In the genomic region with DNA sequence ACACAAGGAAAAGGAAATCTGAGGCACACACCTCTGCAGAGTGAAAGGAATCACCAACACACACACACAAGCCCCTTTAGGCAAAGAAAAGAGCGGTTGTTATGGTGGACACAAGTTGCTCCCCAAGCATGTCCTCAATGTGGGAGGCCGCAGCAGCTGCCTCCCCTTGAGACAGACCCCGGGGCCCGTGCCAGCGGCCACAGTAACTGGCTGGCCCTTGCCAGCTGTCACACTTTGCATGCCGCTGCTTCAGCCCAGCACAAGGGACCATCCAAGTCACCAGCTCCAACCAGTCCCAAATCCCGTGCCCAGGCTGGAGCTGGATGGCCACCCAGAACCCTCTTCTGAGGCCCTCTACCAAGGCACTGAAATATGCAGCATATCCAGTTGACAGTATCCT, we compare ENCODE assay signal across 15 cellular contexts. TPM values are rescaled to one million over a fixed set of nuclear protein-coding genes. Genes with fewer than 3 reads are reported as not detected.
DNase-seq lines count a peak whose midpoint lies in the region; ATAC-seq and TF ChIP-seq lines count a peak whose summit lies in the region.
"Had no signal": no experiment of that assay in that cellular context is flagged by ENCODE, and none has a peak within 500 bp of the region (broad histone marks: within the 10 kb centered on the region; RNA-seq: fewer than 3 reads in every experiment).

No MANE protein-coding gene starts in this region.

- H3K4me1 ChIP-seq in BLaER1 treated with 17β-estradiol and CSF1 and Interleukin-3, amounts not matched to agents 10 nM and 100 nM, result peaks cover 53 to 82% (median 67%) of the 10 kb centered on the region in 10 experiments
- peaks cover 18% of the 10 kb centered on the region for H3K4me1 ChIP-seq in Karpas-422 (ENCODE audit: low read length)
- peaks cover 81 to 88% of the 10 kb centered on the region in 2 experiments for H3K4me1 ChIP-seq in neutrophil (ENCODE audit: control insufficient read depth in 1 of 2, insufficient read depth in 1 of 2, low read depth in 1 of 2, low read length in 1 of 2)
- no peaks in the 10 kb centered on the region for H3K4me1 ChIP-seq in GM23248 (ENCODE audit: insufficient read depth)
- H3K4me1 ChIP-seq in breast epithelium, result peaks cover 0 to 13% of the 10 kb centered on the region in 2 donors
- H3K4me1 ChIP-seq: BE2C had no signal

- DNase-seq in Karpas-422 (no peak), dorsolateral prefrontal cortex (no peak), GM23248 (no peak), breast epithelium (ENCODE audit: low spot score in 2 of 2) (no peak)
- DNase-seq: BE2C; Calu3; CD4-positive, CD25-positive, alpha-beta regulatory T cell; DMS153; IMR-90 had no signal

- H3K9me2 ChIP-seq in Karpas-422 (replicated peaks; ENCODE audit: insufficient read depth, low read length) (no peaks in the 10 kb centered on the region), GM23248 (ENCODE audit: insufficient read depth) (no peaks in the 10 kb centered on the region)

- peak overlapping the region; percentile 63 to 94 (median 83) for H3K4me2 ChIP-seq in BLaER1 treated with 17β-estradiol and CSF1 and Interleukin-3, amounts not matched to agents 10 nM and 100 nM
- H3K4me2 ChIP-seq in Karpas-422 (ENCODE audit: low read depth, low read length, poor library complexity, severe bottlenecking) (peak overlapping the region; percentile 36), GM23248 (ENCODE audit: unreplicated experiment) (no peak overlapping the region)

- no peaks in the 10 kb centered on the region for H3K79me2 ChIP-seq in Karpas-422 (ENCODE audit: low read length)
- H3K79me2 ChIP-seq in GM23248 (ENCODE audit: insufficient read depth), result no peaks in the 10 kb centered on the region

- no peak for ATAC-seq in SK-N-SH treated with all-trans-retinoic acid at 6 μM for 48 hours
- no peak for ATAC-seq in GM19328 (IDR thresholded peaks at IDR 0.05; ENCODE audit: unreplicated experiment)
- ATAC-seq: HCT116 had no signal

- peak overlapping the region in 1 of 11 experiments; percentile 32; a peak in 4 of 22 replicates for H3K9ac ChIP-seq in BLaER1 treated with 17β-estradiol and CSF1 and Interleukin-3, amounts not matched to agents 10 nM and 100 nM
- H3K9ac ChIP-seq in Karpas-422 (ENCODE audit: low read length), result peak overlapping the region; percentile 17
- no peak overlapping the region for H3K9ac ChIP-seq in GM23248

- WGBS in GM23248 (ENCODE audit: low coverage in 1 of 2, low lambda C conversion rate in 2 of 2, missing lambda C conversion rate in 2 of 2), 2 experiments, result 53 to 58% methylated on average over 7 of the region's 7 CpGs

- peak overlapping the region in 7 of 11 experiments; percentile 35 to 62 (median 43); a peak in 11 of 22 replicates for H3K27ac ChIP-seq in BLaER1 treated with 17β-estradiol and CSF1 and Interleukin-3, amounts not matched to agents 10 nM and 100 nM
- no peak overlapping the region for H3K27ac ChIP-seq in Karpas-422 (ENCODE audit: low read length)
- peak overlapping the region in 33 of 59 donors; percentile 4 to 89 (median 44) for H3K27ac ChIP-seq in dorsolateral prefrontal cortex
- peak overlapping the region; percentile 59 for H3K27ac ChIP-seq in neutrophil
- H3K27ac ChIP-seq in GM23248, result no peak overlapping the region
- no peak overlapping the region for H3K27ac ChIP-seq in breast epithelium

- H3K36me3 ChIP-seq in BLaER1 treated with 17β-estradiol and CSF1 and Interleukin-3, amounts not matched to agents 10 nM and 100 nM, result no peaks in the 10 kb centered on the region
- no peaks in the 10 kb centered on the region for H3K36me3 ChIP-seq in Karpas-422 (ENCODE audit: insufficient read depth, low read length)
- no peaks in the 10 kb centered on the region for H3K36me3 ChIP-seq in neutrophil
- no peaks in the 10 kb centered on the region for H3K36me3 ChIP-seq in GM23248 (ENCODE audit: low read depth)
- no peaks in the 10 kb centered on the region for H3K36me3 ChIP-seq in breast epithelium
- H3K36me3 ChIP-seq: BE2C had no signal

- peaks cover 33 to 39% (median 36%) of the 10 kb centered on the region in 11 experiments for H3K9me3 ChIP-seq in BLaER1 treated with 17β-estradiol and CSF1 and Interleukin-3, amounts not matched to agents 10 nM and 100 nM (replicated peaks in 1 of 11)
- H3K9me3 ChIP-seq in Karpas-422 (ENCODE audit: low read length), result peaks cover 4% of the 10 kb centered on the region
- H3K9me3 ChIP-seq in neutrophil, result no peaks in the 10 kb centered on the region
- no peaks in the 10 kb centered on the region for H3K9me3 ChIP-seq in GM23248 (ENCODE audit: low read depth)
- peaks cover 0 to 7% of the 10 kb centered on the region in 2 donors for H3K9me3 ChIP-seq in breast epithelium

- no peak for TF ChIP-seq POLR2A in breast epithelium (IDR thresholded peaks at IDR 0.05)

- peaks cover 0 to 20% (median 0%) of the 10 kb centered on the region in 11 experiments; a peak in 6 of 22 replicates for H4K20me1 ChIP-seq in BLaER1 treated with 17β-estradiol and CSF1 and Interleukin-3, amounts not matched to agents 10 nM and 100 nM
- H4K20me1 ChIP-seq in Karpas-422 (ENCODE audit: insufficient read depth, low read depth, low read length) (no peaks in the 10 kb centered on the region), GM23248 (ENCODE audit: insufficient read depth) (no peaks in the 10 kb centered on the region)

- H3K27me3 ChIP-seq in BLaER1 treated with 17β-estradiol and CSF1 and Interleukin-3, amounts not matched to agents 10 nM and 100 nM, result peaks cover 35 to 49% (median 44%) of the 10 kb centered on the region in 11 experiments
- H3K27me3 ChIP-seq in Karpas-422 (ENCODE audit: low read length) (no peaks in the 10 kb centered on the region; the same call in 1 of the 2 replicates), dorsolateral prefrontal cortex (peaks cover 0 to 77% (median 41%) of the 10 kb centered on the region in 45 donors), neutrophil (peaks cover 3% of the 10 kb centered on the region), GM23248 (replicated peaks; ENCODE audit: insufficient read depth) (peaks cover 85% of the 10 kb centered on the region), breast epithelium (peaks cover 12 to 76% of the 10 kb centered on the region in 2 donors)

- 0 out of 20 replicates have a peak overlapping the region, but pooled peaks of 1 of the 10 experiments have one; percentile 3 for H3K4me3 ChIP-seq in BLaER1 treated with 17β-estradiol and CSF1 and Interleukin-3, amounts not matched to agents 10 nM and 100 nM
- no peak overlapping the region for H3K4me3 ChIP-seq in Karpas-422 (ENCODE audit: low read length)
- no peak overlapping the region for H3K4me3 ChIP-seq in dorsolateral prefrontal cortex
- H3K4me3 ChIP-seq in neutrophil (ENCODE audit: low read depth in 1 of 2, low read length in 1 of 2), result peak overlapping the region; percentile 1 to 29
- no peak overlapping the region for H3K4me3 ChIP-seq in GM23248
- no peak overlapping the region for H3K4me3 ChIP-seq in breast epithelium

- H3F3A ChIP-seq in GM23248 (ENCODE audit: insufficient read depth), result no peaks in the 10 kb centered on the region

- TF ChIP-seq CTCF in dorsolateral prefrontal cortex (IDR thresholded peaks at IDR 0.05 in 54 of 56, conservative IDR thresholded peaks at IDR 0.05 in 2 of 56; ENCODE audit: low read depth in 1 of 56, partially characterized antibody in 56 of 56), result no peak
- TF ChIP-seq CTCF in neutrophil (IDR thresholded peaks at IDR 0.05), result no peak
- no peak for TF ChIP-seq CTCF in breast epithelium (IDR thresholded peaks at IDR 0.05)

- intact Hi-C loops in dorsolateral prefrontal cortex (cut with DNase I), result no loop called here
- intact Hi-C loops in breast epithelium (cut with DNase I; ENCODE audit: low total_unique reads), result no loop called here

- 0 out of 2 replicates have a peak overlapping the region, but pooled peaks have one; percentile 10 for H2AFZ ChIP-seq in Karpas-422 (ENCODE audit: low read length)
- no peak overlapping the region for H2AFZ ChIP-seq in GM23248

- in situ Hi-C loops in GM23248 (cut with MboI), result no loop called here

TF ChIP-seq in SK-N-SH treated with all-trans-retinoic acid at 6 μM for 48 hours, 23 proteins besides CTCF, POLR2A, EP300 and RAD21 (continues in another document):
- TF ChIP-seq ARNTL (CRISPR knock-in tag; IDR thresholded peaks at IDR 0.05; ENCODE audit: borderline replicate concordance, low read depth), result no peak
- no peak for TF ChIP-seq ZC3H10 (CRISPR knock-in tag; IDR thresholded peaks at IDR 0.05)
- no peak for TF ChIP-seq PPARA (CRISPR knock-in tag; IDR thresholded peaks at IDR 0.05; ENCODE audit: borderline replicate concordance)
- no peak for TF ChIP-seq RARB (CRISPR knock-in tag; IDR thresholded peaks at IDR 0.05)
- TF ChIP-seq TOX (CRISPR knock-in tag; IDR thresholded peaks at IDR 0.05; ENCODE audit: borderline replicate concordance), result no peak
- no peak for TF ChIP-seq TCF4 (CRISPR knock-in tag; IDR thresholded peaks at IDR 0.05; ENCODE audit: borderline replicate concordance)
- no peak for TF ChIP-seq OSR1 (CRISPR knock-in tag; IDR thresholded peaks at IDR 0.05)

RNA-seq across cellular contexts. Expression of a gene that starts 2.9 kb away (rescaled TPM):
- total RNA-seq in Karpas-422 (2014; rRNA removed; shearing (Covaris generic); ENCODE audit: low replicate concordance), result not detected in 2 replicates
- total RNA-seq in dorsolateral prefrontal cortex (100 to 1,000 TPM in 77 of 120 experiments, 10 to 100 TPM in 43; 30.7 to 365 (median 119) TPM), breast epithelium (not detected)
- not detected in 2 replicates for total RNA-seq in GM23248 (2014; rRNA removed; shearing (Covaris generic))
- polyA plus RNA-seq in GM23248 (2016; fragmentation: Nextera tagmentation; extraction: Ambion mirVana), result not detected in 2 replicates
- total RNA-seq: Calu3; CD4-positive, CD25-positive, alpha-beta regulatory T cell; HT-29; IMR-90 had no signal
- polyA plus RNA-seq: CD4-positive, CD25-positive, alpha-beta regulatory T cell; IMR-90 had no signal

RNA-seq across cellular contexts. Expression of a gene that starts 41.3 kb away (rescaled TPM):
- total RNA-seq in Karpas-422 (2014; rRNA removed; shearing (Covaris generic); ENCODE audit: low replicate concordance), result not detected in 2 replicates
- 100 to 1,000 TPM in 2 of 120 experiments, 10 to 100 TPM in 118; 13.9 to 165 (median 45.4) TPM for total RNA-seq in dorsolateral prefrontal cortex
- not detected in 2 replicates for total RNA-seq in GM23248 (2014; rRNA removed; shearing (Covaris generic))
- polyA plus RNA-seq in GM23248 (2016; fragmentation: Nextera tagmentation; extraction: Ambion mirVana), result not detected in 2 replicates
- total RNA-seq in breast epithelium, result not detected
- total RNA-seq: Calu3; CD4-positive, CD25-positive, alpha-beta regulatory T cell; HT-29; IMR-90 had no signal
- polyA plus RNA-seq: CD4-positive, CD25-positive, alpha-beta regulatory T cell; IMR-90 had no signal

Comparison
In these comparisons a context has a peak if more than half of its experiments do, and no peak if none do; other contexts are left out.
1. H3K27ac ChIP-seq: peak in BLaER1 treated with 17β-estradiol and CSF1 and Interleukin-3, amounts not matched to agents 10 nM and 100 nM (7 of 11), dorsolateral prefrontal cortex (33 of 59) and neutrophil (single experiment); none in Karpas-422 (single experiment), GM23248 (single experiment) and breast epithelium (0 of 2).
2. H3K4me3 ChIP-seq: peak in neutrophil (2 of 2); none in Karpas-422 (single experiment), dorsolateral prefrontal cortex (0 of 59), GM23248 (single experiment) and breast epithelium (0 of 3).
3. RNA of a gene that starts 2.9 kb away (total RNA-seq): 30.7 to 365 TPM in dorsolateral prefrontal cortex; not detected in Karpas-422, not detected in GM23248 and not detected in breast epithelium; every median in the first group is over 10 times any median in the second.
4. RNA of a gene that starts 41.3 kb away (total RNA-seq): 13.9 to 165 TPM in dorsolateral prefrontal cortex; not detected in Karpas-422, not detected in GM23248 and not detected in breast epithelium; every median in the first group is over 10 times any median in the second.